ENCODE assay signal across 1 cellular context in the genomic region with DNA sequence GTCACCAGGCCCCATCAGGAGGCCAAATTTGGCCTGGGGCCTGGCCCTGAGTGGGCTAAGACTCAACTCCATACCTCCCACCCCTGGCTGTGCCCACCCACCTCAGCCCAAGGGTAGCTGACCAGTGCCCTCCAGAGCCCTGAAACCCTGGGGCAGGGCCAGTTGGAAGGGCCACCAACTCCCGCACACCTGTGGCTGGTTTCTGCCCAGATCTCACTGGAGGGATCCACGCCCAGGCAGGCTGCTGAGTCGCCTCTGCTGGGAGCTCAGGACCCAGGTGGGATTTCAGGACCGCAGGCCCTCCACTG.
TF ChIP-seq lines count a peak whose summit lies in the region.

No MANE protein-coding gene starts in this region.

TF ChIP-seq in IMR-90, 13 proteins besides CTCF, POLR2A, EP300 and RAD21:
- TF ChIP-seq RFX5 (IDR thresholded peaks at IDR 0.05; ENCODE audit: low read depth, low read length) (no peak), MXI1 (IDR thresholded peaks at IDR 0.05; ENCODE audit: borderline replicate concordance, low read depth, low read length) (no peak)
- TF ChIP-seq, protein P1, sequence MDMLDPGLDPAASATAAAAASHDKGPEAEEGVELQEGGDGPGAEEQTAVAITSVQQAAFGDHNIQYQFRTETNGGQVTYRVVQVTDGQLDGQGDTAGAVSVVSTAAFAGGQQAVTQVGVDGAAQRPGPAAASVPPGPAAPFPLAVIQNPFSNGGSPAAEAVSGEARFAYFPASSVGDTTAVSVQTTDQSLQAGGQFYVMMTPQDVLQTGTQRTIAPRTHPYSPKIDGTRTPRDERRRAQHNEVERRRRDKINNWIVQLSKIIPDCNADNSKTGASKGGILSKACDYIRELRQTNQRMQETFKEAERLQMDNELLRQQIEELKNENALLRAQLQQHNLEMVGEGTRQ (IDR thresholded peaks at IDR 0.05; ENCODE audit: low read depth, low read length), result no peak
